ENCODE assay signal across 8 cellular contexts in genomic region chr18:3452750-3453539, GRCh38. TPM values are rescaled to one million over a fixed set of nuclear protein-coding genes. Genes with fewer than 3 reads are reported as not detected.
A peak's percentile ranks its signal among the peaks of the same experiment; 100 is the strongest.
DNase-seq lines count a peak whose midpoint lies in the region; ATAC-seq and TF ChIP-seq lines count a peak whose summit lies in the region.

No MANE protein-coding gene starts in this region.

- H3K27me3 Mint-ChIP-seq in CD4-positive, alpha-beta T cell: peaks cover 5% of the 10 kb centered on the region
- peaks cover 34% of the 10 kb centered on the region for H3K27me3 Mint-ChIP-seq in endothelial cell (ENCODE audit: unreplicated experiment)

- H3K79me2 ChIP-seq in neural cell (replicated peaks; ENCODE audit: insufficient read depth, low read length): peaks cover 58% of the 10 kb centered on the region

- intact Hi-C loops in CD4-positive, alpha-beta T cell (cut with DNase I, micrococcal nuclease): loop anchor here (2.0 to 10.0 kb wide), 8 partner anchors 71 to 518 kb away; partner anchors contain the start of genes LPIN2 (in 1 of the 2) and MYL12B (in 1 of the 2)

- DNase-seq in CD4-positive, alpha-beta T cell: peak in 2 of 10 experiments; percentile 3 to 6
- DNase-seq in Peyer's patch: peak in 1 of 3 donors; percentile 59
- peak; percentile 10 for DNase-seq in endothelial cell (ENCODE audit: low spot score)
- DNase-seq in SIG-M5 (lab: John Stamatoyannopoulos, UW): no peak
- DNase-seq in NCI-H2029 (lab: John Stamatoyannopoulos, UW): no peak

- no peaks in the 10 kb centered on the region for H3K9me3 Mint-ChIP-seq in CD4-positive, alpha-beta T cell
- no peaks in the 10 kb centered on the region for H3K9me3 Mint-ChIP-seq in endothelial cell (ENCODE audit: unreplicated experiment)

- H3K4me2 ChIP-seq in neural cell (ENCODE audit: low read length): no peak overlapping the region

- POLR2A ChIA-PET in CD4-positive, alpha-beta T cell (lab: Charles Lee): interaction anchor here (0.6 to 9.4 kb wide), 19 partner anchors 9 to 391 kb away, joined by 3 to 140 read pairs (median 7); partner anchors contain the start of genes MYL12A and MYL12B

- H2AFZ ChIP-seq in neural cell (ENCODE audit: low read depth, low read length): no peak overlapping the region

- H3K36me3 ChIP-seq in Peyer's patch: peaks cover 0 to 8% (median 0%) of the 10 kb centered on the region in 3 donors
- H3K36me3 ChIP-seq in neural cell (ENCODE audit: insufficient read depth, low read length): peaks cover 4% of the 10 kb centered on the region

- no peak for TF ChIP-seq CTCF in CD4-positive, alpha-beta T cell (IDR thresholded peaks at IDR 0.05)
- TF ChIP-seq CTCF in Peyer's patch (IDR thresholded peaks at IDR 0.05) (no peak), endothelial cell (IDR thresholded peaks at IDR 0.05; ENCODE audit: unreplicated experiment) (no peak), neural cell (IDR thresholded peaks at IDR 0.05; ENCODE audit: poor library complexity, severe bottlenecking) (no peak)

- no peak for TF ChIP-seq RAD21 in neural cell (conservative IDR thresholded peaks at IDR 0.05)

- H3K27ac Mint-ChIP-seq in CD4-positive, alpha-beta T cell: peak overlapping the region; percentile 99
- peak overlapping the region; percentile 97 for H3K27ac Mint-ChIP-seq in endothelial cell (ENCODE audit: unreplicated experiment)

- no peak for ATAC-seq in CD4-positive, alpha-beta T cell (ENCODE audit: poor library complexity)
- ATAC-seq in GM19023 (IDR thresholded peaks at IDR 0.05; ENCODE audit: unreplicated experiment) (no peak), HG02678 (IDR thresholded peaks at IDR 0.05; ENCODE audit: unreplicated experiment) (no peak)

- no peaks in the 10 kb centered on the region for H4K20me1 ChIP-seq in neural cell (ENCODE audit: insufficient read depth)

- H3K9me2 ChIP-seq in neural cell (ENCODE audit: insufficient read depth, low read length): no peaks in the 10 kb centered on the region

- no peak overlapping the region for H3K9ac ChIP-seq in neural cell (ENCODE audit: low read length)

- peak overlapping the region; percentile 65 to 76 (median 71) for H3K4me3 ChIP-seq in Peyer's patch
- H3K4me3 ChIP-seq in neural cell (ENCODE audit: low read length): peak overlapping the region; percentile 87

- no peaks in the 10 kb centered on the region for H3F3A ChIP-seq in neural cell (ENCODE audit: insufficient read depth, low read length, poor library complexity, severe bottlenecking)

- CTCF ChIA-PET in CD4-positive, alpha-beta T cell (lab: Charles Lee): interaction anchor here (1.0 to 6.4 kb wide), 8 partner anchors 12 to 213 kb away, joined by 4 to 51 read pairs (median 10); no protein-coding TSS in a partner anchor

- H3K4me3 Mint-ChIP-seq in CD4-positive, alpha-beta T cell: peak overlapping the region; percentile 98
- H3K4me3 Mint-ChIP-seq in endothelial cell (ENCODE audit: unreplicated experiment): peak overlapping the region; percentile 98

- peak overlapping the region; percentile 98 for H3K27ac ChIP-seq in CD4-positive, alpha-beta T cell (ENCODE audit: low read depth, low read length)
- H3K27ac ChIP-seq in Peyer's patch: peak overlapping the region; percentile 97 to 98 (median 97)
- no peak overlapping the region for H3K27ac ChIP-seq in neural cell (ENCODE audit: low read length)

- no peaks in the 10 kb centered on the region for H3K27me3 ChIP-seq in CD4-positive, alpha-beta T cell (ENCODE audit: control insufficient read depth, insufficient read depth, low read length)
- no peaks in the 10 kb centered on the region for H3K27me3 ChIP-seq in Peyer's patch
- peaks cover 57% of the 10 kb centered on the region for H3K27me3 ChIP-seq in neural cell (ENCODE audit: insufficient read depth, low read depth, low read length)

- no peaks in the 10 kb centered on the region for H3K9me3 ChIP-seq in CD4-positive, alpha-beta T cell (ENCODE audit: control insufficient read depth, low read length)
- H3K9me3 ChIP-seq in Peyer's patch: no peaks in the 10 kb centered on the region
- no peaks in the 10 kb centered on the region for H3K9me3 ChIP-seq in neural cell (ENCODE audit: low read length)

- TF ChIP-seq EP300 in neural cell (conservative IDR thresholded peaks at IDR 0.05; ENCODE audit: poor library complexity, severe bottlenecking): no peak

- peaks cover 0 to 28% (median 0%) of the 10 kb centered on the region in 4 donors for H3K4me1 ChIP-seq in Peyer's patch

- H3K4me1 Mint-ChIP-seq in CD4-positive, alpha-beta T cell (ENCODE audit: low read depth): peaks cover 70% of the 10 kb centered on the region
- peaks cover 50% of the 10 kb centered on the region for H3K4me1 Mint-ChIP-seq in endothelial cell (ENCODE audit: unreplicated experiment)

- H3K36me3 Mint-ChIP-seq in CD4-positive, alpha-beta T cell (ENCODE audit: low read depth): peaks cover 66% of the 10 kb centered on the region
- H3K36me3 Mint-ChIP-seq in endothelial cell (ENCODE audit: low read depth, unreplicated experiment): peaks cover 34% of the 10 kb centered on the region

- no peak for TF ChIP-seq POLR2A in Peyer's patch (IDR thresholded peaks at IDR 0.05)

TF ChIP-seq in neural cell, 6 proteins besides CTCF, POLR2A, EP300 and RAD21:
- no peak for TF ChIP-seq MXI1 (conservative IDR thresholded peaks at IDR 0.05; ENCODE audit: poor library complexity, severe bottlenecking)
- TF ChIP-seq POLR2AphosphoS5 (IDR thresholded peaks at IDR 0.05): no peak

RNA-seq across cellular contexts. Expression of gene TGIF1, which starts 3.0 kb away (rescaled TPM):
- total RNA-seq in CD4-positive, alpha-beta T cell: 10 to 100 TPM; 54.6 to 55.4 TPM
- total RNA-seq in Peyer's patch: 10 to 100 TPM; 21.0 to 49.5 (median 35.3) TPM
- total RNA-seq in endothelial cell (ENCODE audit: unreplicated experiment): 72.5 TPM
- polyA plus RNA-seq in neural cell: 3.6 and 9.7 TPM in 2 replicates
- polyA minus RNA-seq in neural cell: 2.9 and 3.2 TPM in 2 replicates
